ENCODE assay signal across 20 cellular contexts in genomic region chr16:69116911-69117310, GRCh38.
"Had no signal": no experiment of that assay in that cellular context is flagged by ENCODE, and none has a peak within 500 bp of the region (broad histone marks: within the 10 kb centered on the region; RNA-seq: fewer than 3 reads in every experiment).

No MANE protein-coding gene starts in this region.

- H3K27me3 ChIP-seq: brain microvascular endothelial cell, gastroesophageal sphincter, heart left ventricle, right lobe of liver, tibial nerve had no signal

- DNase-seq: activated CD4-positive, alpha-beta memory T cell treated with anti-CD3 and anti-CD28 coated beads for 36 hours; activated CD8-positive, alpha-beta memory T cell treated with anti-CD3 and anti-CD28 coated beads, Interleukin-2, amount 10 ng/mL, durations not matched to agents 7 days and 5 days; activated naive CD4-positive, alpha-beta T cell treated with Interleukin-2 at 50 U/mL for 16 hours; activated naive CD8-positive, alpha-beta T cell treated with anti-CD3 and anti-CD28 coated beads, Interleukin-2, amount 50 U/mL, for 24 hours; brain microvascular endothelial cell; heart left ventricle; immature natural killer cell; kidney glomerular epithelial cell; mesenchymal stem cell; naive thymus-derived CD4-positive, alpha-beta T cell; stimulated activated CD4-positive, alpha-beta T cell treated with anti-CD3 and anti-CD28 coated beads, Interleukin-4, amount 100 ng/mL, for 4 hours; WERI-Rb-1 had no signal

- H3K9me3 ChIP-seq: gastroesophageal sphincter, heart left ventricle, right lobe of liver, tibial nerve had no signal

- H3K27ac ChIP-seq: brain microvascular endothelial cell, coronary artery, gastroesophageal sphincter, right lobe of liver, SK-N-MC, tibial nerve, WERI-Rb-1 had no signal

- H3K27ac Mint-ChIP-seq: activated CD4-positive, alpha-beta memory T cell treated with anti-CD3 and anti-CD28 coated beads for 36 hours; activated CD8-positive, alpha-beta memory T cell treated with anti-CD3 and anti-CD28 coated beads, Interleukin-2, amount 10 ng/mL, durations not matched to agents 7 days and 5 days; activated naive CD8-positive, alpha-beta T cell treated with anti-CD3 and anti-CD28 coated beads, Interleukin-2, amount 50 U/mL, for 24 hours; activated T-helper 2 cell treated with anti-CD3 and anti-CD28 coated beads, Interferon-gamma antibody, Interleukin-2, Interleukin-4, amounts not matched to agents 10 μg/mL and 5 μg/mL and 100 μg/mL, durations not matched to agents 14 hours and 24 hours and 36 hours; immature natural killer cell; stimulated activated memory B cell treated with anti-CD40 and anti-IgM and Interleukin-4, amounts not matched to agents 10 μg/mL and 1 μg/mL and 100 μg/mL, for 72 hours had no signal

- ATAC-seq: activated CD8-positive, alpha-beta memory T cell treated with anti-CD3 and anti-CD28 coated beads, Interleukin-2, amount 10 ng/mL, durations not matched to agents 7 days and 5 days; activated naive CD8-positive, alpha-beta T cell treated with anti-CD3 and anti-CD28 coated beads, Interleukin-2, amount 50 U/mL, for 24 hours; gastroesophageal sphincter; naive thymus-derived CD4-positive, alpha-beta T cell; right lobe of liver; stimulated activated memory B cell treated with anti-CD40 and anti-IgM and Interleukin-4, amounts not matched to agents 10 μg/mL and 1 μg/mL and 100 μg/mL, for 72 hours had no signal

- H3K4me1 Mint-ChIP-seq: activated CD8-positive, alpha-beta memory T cell treated with anti-CD3 and anti-CD28 coated beads, Interleukin-2, amount 10 ng/mL, durations not matched to agents 7 days and 5 days; central memory CD8-positive, alpha-beta T cell had no signal

- H3K4me3 ChIP-seq: coronary artery, gastroesophageal sphincter, heart left ventricle, right lobe of liver, SK-N-MC, tibial nerve had no signal

- H3K4me3 Mint-ChIP-seq: activated CD4-positive, alpha-beta memory T cell treated with anti-CD3 and anti-CD28 coated beads for 36 hours; activated CD8-positive, alpha-beta memory T cell treated with anti-CD3 and anti-CD28 coated beads, Interleukin-2, amount 10 ng/mL, durations not matched to agents 7 days and 5 days; activated naive CD8-positive, alpha-beta T cell treated with anti-CD3 and anti-CD28 coated beads, Interleukin-2, amount 50 U/mL, for 24 hours; central memory CD8-positive, alpha-beta T cell; immature natural killer cell; naive thymus-derived CD4-positive, alpha-beta T cell; stimulated activated memory B cell treated with anti-CD40 and anti-IgM and Interleukin-4, amounts not matched to agents 10 μg/mL and 1 μg/mL and 100 μg/mL, for 72 hours had no signal

- H3K27me3 Mint-ChIP-seq: activated CD4-positive, alpha-beta memory T cell treated with anti-CD3 and anti-CD28 coated beads for 36 hours; activated CD8-positive, alpha-beta memory T cell treated with anti-CD3 and anti-CD28 coated beads, Interleukin-2, amount 10 ng/mL, durations not matched to agents 7 days and 5 days; activated naive CD8-positive, alpha-beta T cell treated with anti-CD3 and anti-CD28 coated beads, Interleukin-2, amount 50 U/mL, for 24 hours; central memory CD8-positive, alpha-beta T cell; naive thymus-derived CD4-positive, alpha-beta T cell; stimulated activated memory B cell treated with anti-CD40 and anti-IgM and Interleukin-4, amounts not matched to agents 10 μg/mL and 1 μg/mL and 100 μg/mL, for 72 hours had no signal

- H3K9me3 Mint-ChIP-seq: activated CD4-positive, alpha-beta memory T cell treated with anti-CD3 and anti-CD28 coated beads for 36 hours; activated naive CD8-positive, alpha-beta T cell treated with anti-CD3 and anti-CD28 coated beads, Interleukin-2, amount 50 U/mL, for 24 hours; activated T-helper 2 cell treated with anti-CD3 and anti-CD28 coated beads, Interferon-gamma antibody, Interleukin-2, Interleukin-4, amounts not matched to agents 10 μg/mL and 5 μg/mL and 100 μg/mL, durations not matched to agents 14 hours and 24 hours and 36 hours; central memory CD8-positive, alpha-beta T cell; immature natural killer cell; naive thymus-derived CD4-positive, alpha-beta T cell; stimulated activated memory B cell treated with anti-CD40 and anti-IgM and Interleukin-4, amounts not matched to agents 10 μg/mL and 1 μg/mL and 100 μg/mL, for 72 hours had no signal
